4 cellular contexts compared by ENCODE assay signal in the genomic region with DNA sequence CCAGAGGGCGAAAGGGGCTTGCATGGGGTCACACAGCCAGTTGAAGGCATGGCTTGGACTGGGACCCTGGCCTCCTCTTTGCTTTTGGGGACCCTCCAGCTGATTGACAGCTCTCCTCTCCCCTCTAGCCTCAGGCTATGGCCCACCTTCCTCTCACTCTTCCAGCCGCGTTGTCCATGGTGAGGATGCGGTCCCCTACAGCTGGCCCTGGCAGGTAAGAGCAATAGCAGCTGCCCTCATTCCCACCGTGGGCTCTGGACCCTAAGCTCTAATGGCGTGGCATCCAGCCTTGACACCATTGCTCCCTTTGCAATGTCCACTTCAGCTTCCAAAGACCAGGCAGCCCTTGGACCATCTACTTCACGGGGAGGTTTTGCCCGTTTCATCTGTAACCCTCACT. TPM values are rescaled to one million over a fixed set of nuclear protein-coding genes. Genes with fewer than 3 reads are reported as not detected.
"Had no signal": no experiment of that assay in that cellular context is flagged by ENCODE, and none has a peak within 500 bp of the region (broad histone marks: within the 10 kb centered on the region; RNA-seq: fewer than 3 reads in every experiment).

No MANE protein-coding gene starts in this region.

RNA-seq across cellular contexts. Expression of a gene that starts 1.4 kb away (rescaled TPM):
- total RNA-seq: LHCN-M2, M059J, MCF 10A, NCI-H460 had no signal

RNA-seq across cellular contexts. Expression of a gene that starts 26.1 kb away (rescaled TPM):
- total RNA-seq: LHCN-M2, M059J, MCF 10A, NCI-H460 had no signal
